8 cellular contexts compared by ENCODE assay signal in the genomic region with DNA sequence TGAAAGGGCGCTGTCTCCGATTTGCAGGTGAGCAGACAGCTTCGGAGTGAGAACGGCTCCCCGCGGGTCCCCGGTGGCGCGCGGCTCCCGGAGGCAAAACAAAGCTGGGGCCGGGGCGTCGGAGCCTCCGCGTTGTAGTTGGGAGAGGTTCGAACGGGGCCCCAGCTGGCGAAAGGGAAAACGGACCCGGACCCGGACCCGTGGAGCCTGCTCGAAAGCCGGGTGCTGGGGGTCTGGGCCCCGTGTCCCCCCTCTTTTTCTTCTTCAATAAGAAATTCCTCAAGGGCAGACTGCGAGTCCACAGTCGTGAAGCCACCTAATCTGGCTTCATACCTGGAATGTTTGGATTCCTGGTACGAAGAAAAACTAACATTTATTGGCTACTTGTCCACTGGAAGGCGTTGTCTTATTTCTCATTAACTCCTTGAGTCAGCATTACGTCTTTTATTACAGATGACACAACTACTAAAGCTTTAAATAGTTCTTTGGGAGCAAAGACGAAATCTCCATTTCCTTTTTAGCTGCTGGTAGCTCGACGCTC. TPM values are rescaled to one million over a fixed set of nuclear protein-coding genes. Genes with fewer than 3 reads are reported as not detected.
DNase-seq lines count a peak whose midpoint lies in the region; ATAC-seq and TF ChIP-seq lines count a peak whose summit lies in the region.

No MANE protein-coding gene starts in this region.

- no peaks in the 10 kb centered on the region for H3K9me3 Mint-ChIP-seq in natural killer cell treated with Interleukin-12 subunit alpha and Interleukin-12 subunit beta and Interleukin-15 and Interleukin-18, amount 100 ng/mL, for 72 hours

- H3K36me3 Mint-ChIP-seq in natural killer cell treated with Interleukin-12 subunit alpha and Interleukin-12 subunit beta and Interleukin-15 and Interleukin-18, amount 100 ng/mL, for 72 hours, result peaks cover 5% of the 10 kb centered on the region

- ATAC-seq in natural killer cell treated with Interleukin-12 subunit alpha and Interleukin-12 subunit beta and Interleukin-15 and Interleukin-18, amount 100 ng/mL, for 72 hours, result no peak

- DNase-seq in NCI-H2227 treated with DMSO at 0.1 percent for 48 hours (lab: John Stamatoyannopoulos, UW) (peak; percentile 7), activated gamma-delta T cell (lab: John Stamatoyannopoulos, UW) (peak; percentile 31), fibroblast of the aortic adventitia (ENCODE audit: low read depth) (peak; percentile 50), ureter (ENCODE audit: low spot score) (peak; percentile 52), GOT3 (lab: John Stamatoyannopoulos, UW) (no peak)
- DNase-seq in natural killer cell treated with Interleukin-12 subunit alpha and Interleukin-12 subunit beta and Interleukin-15 and Interleukin-18, amount 100 ng/mL, for 72 hours (ENCODE audit: low spot score), result no peak
- no peak for DNase-seq in NK-92 treated with Interleukin-12 subunit alpha and Interleukin-12 subunit beta, amount 100 ng/mL, for 24 hours (lab: John Stamatoyannopoulos, UW)

- no peak for TF ChIP-seq CTCF in fibroblast of the aortic adventitia (IDR thresholded peaks at IDR 0.05; ENCODE audit: insufficient read depth, low read length)

- no peaks in the 10 kb centered on the region for H3K27me3 Mint-ChIP-seq in natural killer cell treated with Interleukin-12 subunit alpha and Interleukin-12 subunit beta and Interleukin-15 and Interleukin-18, amount 100 ng/mL, for 72 hours

- peaks cover 39 to 43% of the 10 kb centered on the region in 2 donors for H3K4me1 Mint-ChIP-seq in natural killer cell treated with Interleukin-12 subunit alpha and Interleukin-12 subunit beta and Interleukin-15 and Interleukin-18, amount 100 ng/mL, for 72 hours (ENCODE audit: low read depth in 2 of 2)

- peak overlapping the region; percentile 98 for H3K4me3 Mint-ChIP-seq in natural killer cell treated with Interleukin-12 subunit alpha and Interleukin-12 subunit beta and Interleukin-15 and Interleukin-18, amount 100 ng/mL, for 72 hours

- peak overlapping the region; percentile 94 to 97 for H3K27ac Mint-ChIP-seq in natural killer cell treated with Interleukin-12 subunit alpha and Interleukin-12 subunit beta and Interleukin-15 and Interleukin-18, amount 100 ng/mL, for 72 hours

- H3K4me3 ChIP-seq in GM08714 (ENCODE audit: low read length), result peak overlapping the region; percentile 75
- H3K4me3 ChIP-seq in fibroblast of the aortic adventitia (ENCODE audit: low read depth, low read length), result peak overlapping the region; percentile 97

RNA-seq across cellular contexts. Expression of a gene that starts 0.6 kb away (rescaled TPM):
- 68.0 and 86.5 TPM in 2 replicates for total RNA-seq in fibroblast of the aortic adventitia (ENCODE audit: low replicate concordance)
- 10 to 100 TPM; 31.4 to 41.8 TPM for total RNA-seq in natural killer cell treated with Interleukin-12 subunit alpha and Interleukin-12 subunit beta and Interleukin-15 and Interleukin-18, amount 100 ng/mL, for 72 hours
- total RNA-seq in ureter, result 65.9 TPM

RNA-seq across cellular contexts. Expression of a gene that starts 26.6 kb away (rescaled TPM):
- total RNA-seq in fibroblast of the aortic adventitia (ENCODE audit: low replicate concordance) (46.6 and 190 TPM in 2 replicates), ureter (76.2 TPM)
- 100 to 1,000 TPM; 107 to 244 TPM for total RNA-seq in natural killer cell treated with Interleukin-12 subunit alpha and Interleukin-12 subunit beta and Interleukin-15 and Interleukin-18, amount 100 ng/mL, for 72 hours

Comparison
In these comparisons a context has a peak if more than half of its experiments do, and no peak if none do; other contexts are left out.
1. DNase-seq: peak in NCI-H2227 treated with DMSO at 0.1 percent for 48 hours (single experiment), activated gamma-delta T cell (single experiment), fibroblast of the aortic adventitia (single experiment) and ureter (single experiment); none in natural killer cell treated with Interleukin-12 subunit alpha and Interleukin-12 subunit beta and Interleukin-15 and Interleukin-18, amount 100 ng/mL, for 72 hours (single experiment), NK-92 treated with Interleukin-12 subunit alpha and Interleukin-12 subunit beta, amount 100 ng/mL, for 24 hours (single experiment) and GOT3 (single experiment).